In genomic region chr9:136847827-136848392, GRCh38 we compare ENCODE assay signal across 8 cellular contexts. TPM values are rescaled to one million over a fixed set of nuclear protein-coding genes. Genes with fewer than 3 reads are reported as not detected.
DNase-seq lines count a peak whose midpoint lies in the region; ATAC-seq, FAIRE-seq and TF ChIP-seq lines count a peak whose summit lies in the region.

No MANE protein-coding gene starts in this region.

- POLR2A ChIA-PET in A549 (lab: Yijun Ruan, JAX) (interaction anchor here (0.6 to 1.8 kb wide), 13 partner anchors 8 to 374 kb away, joined by 3 to 11 read pairs (median 4); partner anchors contain the start of genes CLIC3, RNF208, TMEM141 and TRAF2), WTC11 (lab: Charles Lee) (interaction anchor here (0.6 to 3.0 kb wide), 10 partner anchors 9 to 452 kb away, joined by 3 to 14 read pairs (median 4); partner anchors contain the start of genes EDF1, RABL6 and TRAF2)

- peaks cover 8% of the 10 kb centered on the region for H3K4me1 Mint-ChIP-seq in WTC11
- H3K4me1 Mint-ChIP-seq in central memory CD8-positive, alpha-beta T cell: peaks cover 18% of the 10 kb centered on the region

- TF ChIP-seq EP300 in A549 (IDR thresholded peaks at IDR 0.05): no peak

- no peak for TF ChIP-seq CTCF in A549 (IDR thresholded peaks at IDR 0.05)
- no peak for TF ChIP-seq CTCF in WTC11 (IDR thresholded peaks at IDR 0.05)

- H3K27ac ChIP-seq in A549: peak overlapping the region; percentile 96 to 97

- WGBS in A549 (ENCODE audit: missing lambda C conversion rate): under 1% methylated on average over 40 of the region's 48 CpGs

- CTCF ChIA-PET in A549 (lab: Yijun Ruan, JAX) (interaction anchor here (0.8 to 2.3 kb wide), 11 partner anchors 8 to 187 kb away, joined by 3 to 7 read pairs (median 4); no protein-coding TSS in a partner anchor), WTC11 (lab: Charles Lee) (interaction anchor here (0.6 to 3.0 kb wide), 19 partner anchors 13 to 303 kb away, joined by 3 to 18 read pairs (median 7); partner anchors contain the start of genes NPDC1, RABL6 and TRAF2)

- ATAC-seq in A549: peak; percentile 40 to 71
- ATAC-seq in GM19035 (IDR thresholded peaks at IDR 0.05; ENCODE audit: unreplicated experiment): peak; percentile 25
- ATAC-seq in WTC11: peak; percentile 1
- no peak for ATAC-seq in central memory CD8-positive, alpha-beta T cell (replicated peaks; ENCODE audit: extremely low read depth, poor library complexity, severe bottlenecking)
- no peak for ATAC-seq in HG03108 (IDR thresholded peaks at IDR 0.05; ENCODE audit: unreplicated experiment)

- peak; percentile 79 to 91 for DNase-seq in A549 (ENCODE audit: low read depth in 1 of 2, low spot score in 1 of 2)
- peak; percentile 70 for DNase-seq in NCI-H2171 treated with DMSO at 0.1 percent for 48 hours (lab: John Stamatoyannopoulos, UW)
- DNase-seq in WTC11 (ENCODE audit: low spot score): peak; percentile 82
- DNase-seq in central memory CD8-positive, alpha-beta T cell (ENCODE audit: low spot score in 2 of 2): peak; percentile 59 to 68
- DNase-seq in left kidney (ENCODE audit: low read depth, low spot score): peak; percentile 86
- peak; percentile 51 to 71 for DNase-seq in stimulated activated CD4-positive, alpha-beta T cell treated with anti-CD3 and anti-CD28 coated beads, Interleukin-4, amount 100 ng/mL, for 4 hours

- H3K36me3 Mint-ChIP-seq in WTC11: peaks cover 2% of the 10 kb centered on the region; the same call in 1 of the 2 replicates
- peaks cover 47% of the 10 kb centered on the region for H3K36me3 Mint-ChIP-seq in central memory CD8-positive, alpha-beta T cell (ENCODE audit: insufficient read depth)

- peak overlapping the region; percentile 87 for H3K4me3 ChIP-seq in A549

- FAIRE-seq in A549 (lab: Jason Lieb, UNC): peak; percentile 68

- no peaks in the 10 kb centered on the region for H3K9me3 Mint-ChIP-seq in WTC11
- no peaks in the 10 kb centered on the region for H3K9me3 Mint-ChIP-seq in central memory CD8-positive, alpha-beta T cell

- H3K4me2 ChIP-seq in A549: peak overlapping the region; percentile 80

- peak overlapping the region; percentile 93 for H3K27ac Mint-ChIP-seq in WTC11
- peak overlapping the region; percentile 94 for H3K27ac Mint-ChIP-seq in central memory CD8-positive, alpha-beta T cell (ENCODE audit: low read depth)

- H3K4me3 Mint-ChIP-seq in WTC11: peak overlapping the region; percentile 94
- peak overlapping the region; percentile 91 for H3K4me3 Mint-ChIP-seq in central memory CD8-positive, alpha-beta T cell

- H3K27me3 Mint-ChIP-seq in WTC11 (ENCODE audit: low read depth): peaks cover 3% of the 10 kb centered on the region
- no peaks in the 10 kb centered on the region for H3K27me3 Mint-ChIP-seq in central memory CD8-positive, alpha-beta T cell

- peaks cover 29% of the 10 kb centered on the region for H3K4me1 ChIP-seq in A549

- TF ChIP-seq POLR2A in A549 (IDR thresholded peaks at IDR 0.05; ENCODE audit: low read length): peak; percentile 97

- H3K9me3 ChIP-seq in A549: no peaks in the 10 kb centered on the region

- no peak for TF ChIP-seq RAD21 in A549 (conservative IDR thresholded peaks at IDR 0.05 in 1 of 2, IDR thresholded peaks at IDR 0.05 in 1 of 2)

TF ChIP-seq in A549, 52 proteins besides CTCF, POLR2A, EP300 and RAD21 (continues in another document):
- TF ChIP-seq JUNB (IDR thresholded peaks at IDR 0.05): no peak
- TF ChIP-seq BCL3 (IDR thresholded peaks at IDR 0.05): peak; percentile 11; the same call in 1 of the 3 replicates
- peak; percentile 89 for TF ChIP-seq MAX (IDR thresholded peaks at IDR 0.05)
- no peak; the same call in 2 of the 3 replicates for TF ChIP-seq SMC3 (IDR thresholded peaks at IDR 0.05)
- TF ChIP-seq FOSL2 (IDR thresholded peaks at IDR 0.05): no peak
- TF ChIP-seq FOSL2 (CRISPR knock-in tag; IDR thresholded peaks at IDR 0.05): no peak
- no peak for TF ChIP-seq CBX2 (IDR thresholded peaks at IDR 0.05; ENCODE audit: borderline replicate concordance, low read depth)
- no peak for TF ChIP-seq RFX5 (IDR thresholded peaks at IDR 0.05)
- TF ChIP-seq NPAS2 (CRISPR knock-in tag; IDR thresholded peaks at IDR 0.05; ENCODE audit: borderline replicate concordance): no peak
- no peak for TF ChIP-seq TP53 (CRISPR knock-in tag; IDR thresholded peaks at IDR 0.05)
- TF ChIP-seq FOXS1 (CRISPR knock-in tag; IDR thresholded peaks at IDR 0.05): no peak

TF ChIP-seq in WTC11, 78 proteins besides CTCF, POLR2A, EP300 and RAD21 (continues in another document):
- TF ChIP-seq FOXJ3 (CRISPR knock-in tag; IDR thresholded peaks at IDR 0.05; ENCODE audit: borderline replicate concordance) (no peak), CBFB (CRISPR knock-in tag; IDR thresholded peaks at IDR 0.05; ENCODE audit: low read depth) (no peak), NFYB (CRISPR knock-in tag; conservative IDR thresholded peaks at IDR 0.05; ENCODE audit: low read depth) (no peak), FOXK1 (CRISPR knock-in tag; IDR thresholded peaks at IDR 0.05) (peak; percentile 77), ZNF232 (CRISPR knock-in tag; IDR thresholded peaks at IDR 0.05) (no peak), ZNF671 (CRISPR knock-in tag; IDR thresholded peaks at IDR 0.05) (no peak), NFE2L1 (CRISPR knock-in tag; IDR thresholded peaks at IDR 0.05) (no peak), AR (CRISPR knock-in tag; IDR thresholded peaks at IDR 0.05) (no peak)
- TF ChIP-seq, protein P1, sequence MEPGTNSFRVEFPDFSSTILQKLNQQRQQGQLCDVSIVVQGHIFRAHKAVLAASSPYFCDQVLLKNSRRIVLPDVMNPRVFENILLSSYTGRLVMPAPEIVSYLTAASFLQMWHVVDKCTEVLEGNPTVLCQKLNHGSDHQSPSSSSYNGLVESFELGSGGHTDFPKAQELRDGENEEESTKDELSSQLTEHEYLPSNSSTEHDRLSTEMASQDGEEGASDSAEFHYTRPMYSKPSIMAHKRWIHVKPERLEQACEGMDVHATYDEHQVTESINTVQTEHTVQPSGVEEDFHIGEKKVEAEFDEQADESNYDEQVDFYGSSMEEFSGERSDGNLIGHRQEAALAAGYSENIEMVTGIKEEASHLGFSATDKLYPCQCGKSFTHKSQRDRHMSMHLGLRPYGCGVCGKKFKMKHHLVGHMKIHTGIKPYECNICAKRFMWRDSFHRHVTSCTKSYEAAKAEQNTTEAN (CRISPR knock-in tag; IDR thresholded peaks at IDR 0.05): 0 out of 2 replicates have a peak, but pooled peaks have one; percentile 36

RNA-seq across cellular contexts. Expression of gene PHPT1, which starts 1.3 kb away (rescaled TPM):
- polyA plus RNA-seq in A549 (2011; rRNA removed) (104 and 123 TPM in 2 replicates), A549 (2017; fragmentation: RNase III; extraction: RNeasy Plus Mini Kit Qiagen cat#74134 plus additional on column Dnase treatment) (234 to 261 TPM (median 239 TPM) in 3 replicates)
- 510 and 515 TPM in 2 replicates for polyA plus RNA-seq in A549 (2012; cell fraction: cytosol; rRNA removed)
- polyA plus RNA-seq in A549 (2012; cell fraction: nucleus; rRNA removed): 329 and 453 TPM in 2 replicates
- polyA minus RNA-seq in A549 (2011; rRNA and poly(A)+ RNA removed): 34.7 and 36.2 TPM in 2 replicates
- 138 to 176 TPM (median 173 TPM) in 3 replicates for total RNA-seq in WTC11 (2021)

RNA-seq across cellular contexts. Expression of gene MAMDC4, which starts 4.2 kb away (rescaled TPM):
- polyA plus RNA-seq in A549 (2011; rRNA removed) (1.3 and 1.5 TPM in 2 replicates), A549 (2017; fragmentation: RNase III; extraction: RNeasy Plus Mini Kit Qiagen cat#74134 plus additional on column Dnase treatment) (7.3 to 9.1 TPM (median 7.6 TPM) in 3 replicates)
- polyA plus RNA-seq in A549 (2012; cell fraction: cytosol; rRNA removed): 4.3 and 6.0 TPM in 2 replicates
- 61.0 and 92.6 TPM in 2 replicates for polyA plus RNA-seq in A549 (2012; cell fraction: nucleus; rRNA removed)
- 0.50 and 0.68 TPM in 2 replicates for polyA minus RNA-seq in A549 (2011; rRNA and poly(A)+ RNA removed)
- 6.7 to 12.1 TPM (median 10.9 TPM) in 3 replicates for total RNA-seq in WTC11 (2021)

RNA-seq across cellular contexts. Expression of gene AJM1, which starts 5.6 kb away (rescaled TPM):
- polyA plus RNA-seq in A549 (2011; rRNA removed) (0.75 and 0.76 TPM in 2 replicates), A549 (2017; fragmentation: RNase III; extraction: RNeasy Plus Mini Kit Qiagen cat#74134 plus additional on column Dnase treatment) (3.0 to 3.6 TPM (median 3.2 TPM) in 3 replicates)
- polyA plus RNA-seq in A549 (2012; cell fraction: cytosol; rRNA removed): 1.8 and 2.4 TPM in 2 replicates
- 7.0 and 10.6 TPM in 2 replicates for polyA plus RNA-seq in A549 (2012; cell fraction: nucleus; rRNA removed)
- 0.37 and 0.44 TPM in 2 replicates for polyA minus RNA-seq in A549 (2011; rRNA and poly(A)+ RNA removed)
- total RNA-seq in WTC11 (2021): 1.6 to 1.7 TPM (median 1.6 TPM) in 3 replicates

RNA-seq across cellular contexts. Expression of gene EDF1, which starts 18.2 kb away (rescaled TPM):
- polyA plus RNA-seq in A549 (2011; rRNA removed): 284 and 464 TPM in 2 replicates
- 581 and 858 TPM in 2 replicates for polyA plus RNA-seq in A549 (2012; cell fraction: cytosol; rRNA removed)
- polyA plus RNA-seq in A549 (2012; cell fraction: nucleus; rRNA removed): 426 and 433 TPM in 2 replicates
- 472 to 560 TPM (median 477 TPM) in 3 replicates for polyA plus RNA-seq in A549 (2017; fragmentation: RNase III; extraction: RNeasy Plus Mini Kit Qiagen cat#74134 plus additional on column Dnase treatment)
- polyA minus RNA-seq in A549 (2011; rRNA and poly(A)+ RNA removed): 105 and 129 TPM in 2 replicates
- total RNA-seq in WTC11 (2021): 312 to 334 TPM (median 328 TPM) in 3 replicates

RNA-seq across cellular contexts. Expression of gene TRAF2, which starts 38.4 kb away (rescaled TPM):
- polyA plus RNA-seq in A549 (2011; rRNA removed) (23.8 and 24.5 TPM in 2 replicates), A549 (2017; fragmentation: RNase III; extraction: RNeasy Plus Mini Kit Qiagen cat#74134 plus additional on column Dnase treatment) (36.4 to 49.4 TPM (median 39.5 TPM) in 3 replicates)
- polyA plus RNA-seq in A549 (2012; cell fraction: cytosol; rRNA removed): 76.3 and 84.0 TPM in 2 replicates
- 180 and 185 TPM in 2 replicates for polyA plus RNA-seq in A549 (2012; cell fraction: nucleus; rRNA removed)
- polyA minus RNA-seq in A549 (2011; rRNA and poly(A)+ RNA removed): 32.0 and 36.0 TPM in 2 replicates
- 55.0 to 62.5 TPM (median 61.3 TPM) in 3 replicates for total RNA-seq in WTC11 (2021)

Comparison
In these comparisons a context has a peak if more than half of its experiments do, and no peak if none do; other contexts are left out.
1. ATAC-seq: peak in A549 (2 of 2), GM19035 (single experiment) and WTC11 (single experiment); none in central memory CD8-positive, alpha-beta T cell (single experiment) and HG03108 (single experiment).
2. Of the 8 proteins assayed by ChIP-seq in both WTC11 and A549: peak only in WTC11: HMGXB4; only in A549: JUN; in both: MAX; in neither: 5.
3. Peak in every context shown above with its lines, with median percentiles within 50 percentile points of each other: DNase-seq.